1 cellular context compared by ENCODE assay signal in genomic region chr6:30590509-30590908, GRCh38.
TF ChIP-seq lines count a peak whose summit lies in the region.

No MANE protein-coding gene starts in this region.

TF ChIP-seq in GM12878, 131 proteins besides CTCF, POLR2A, EP300 and RAD21:
- TF ChIP-seq BMI1 (IDR thresholded peaks at IDR 0.05; ENCODE audit: borderline replicate concordance), result no peak
- no peak for TF ChIP-seq CBX3 (IDR thresholded peaks at IDR 0.05; ENCODE audit: borderline replicate concordance, low read depth)
- TF ChIP-seq SMARCA5 (IDR thresholded peaks at IDR 0.05), result no peak
- TF ChIP-seq LARP7 (IDR thresholded peaks at IDR 0.05), result no peak
- no peak for TF ChIP-seq KLF5 (IDR thresholded peaks at IDR 0.05; ENCODE audit: partially characterized antibody)
- no peak for TF ChIP-seq ZNF207 (IDR thresholded peaks at IDR 0.05; ENCODE audit: borderline replicate concordance)
- TF ChIP-seq POLR2AphosphoS5 (IDR thresholded peaks at IDR 0.05; ENCODE audit: low read length), result 0 out of 2 replicates have a peak, but pooled peaks have one; percentile 6
